1 cellular context compared by ENCODE assay signal in the genomic region with DNA sequence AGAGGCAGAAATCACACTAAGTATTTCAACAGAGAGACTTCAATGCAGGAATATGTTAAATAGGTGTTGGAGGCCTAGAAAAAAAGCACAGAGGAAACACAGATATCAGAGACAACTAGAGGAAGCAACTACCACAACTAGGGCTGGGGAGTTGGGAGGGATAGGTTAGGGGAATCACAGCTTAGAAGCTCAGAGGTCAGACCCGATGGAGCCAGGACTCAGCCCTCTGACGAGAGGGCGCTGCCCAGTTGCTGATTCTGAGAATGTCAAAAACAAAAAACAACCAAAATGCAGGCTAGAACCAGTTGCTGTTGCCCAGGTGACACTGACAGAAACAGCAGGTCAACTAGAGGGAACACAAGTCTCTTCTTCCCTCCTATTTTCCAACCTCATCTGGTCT.
TF ChIP-seq lines count a peak whose summit lies in the region.

No MANE protein-coding gene starts in this region.

TF ChIP-seq in HCT116, 20 proteins besides CTCF, POLR2A, EP300 and RAD21:
- TF ChIP-seq JUND (IDR thresholded peaks at IDR 0.05) (no peak), ATF3 (IDR thresholded peaks at IDR 0.05) (no peak), SRF (IDR thresholded peaks at IDR 0.05; ENCODE audit: low read depth) (no peak), FOSL1 (IDR thresholded peaks at IDR 0.05; ENCODE audit: low read depth) (no peak), MAX (IDR thresholded peaks at IDR 0.05) (no peak), TCF7L2 (IDR thresholded peaks at IDR 0.05; ENCODE audit: borderline replicate concordance, extremely low read depth, insufficient read depth, insufficient read length) (no peak), SIN3A (IDR thresholded peaks at IDR 0.05; ENCODE audit: low read depth) (no peak), ZBTB33 (IDR thresholded peaks at IDR 0.05; ENCODE audit: extremely low read depth, insufficient replicate concordance, low read length) (no peak), CBX3 (IDR thresholded peaks at IDR 0.05; ENCODE audit: low read depth) (no peak), POLR2AphosphoS5 (IDR thresholded peaks at IDR 0.05; ENCODE audit: low read depth, low read length) (no peak), ELF1 (IDR thresholded peaks at IDR 0.05; ENCODE audit: borderline replicate concordance, low read depth) (no peak), ZFX (IDR thresholded peaks at IDR 0.05) (no peak), SP1 (IDR thresholded peaks at IDR 0.05; ENCODE audit: low read depth) (no peak), EGR1 (IDR thresholded peaks at IDR 0.05; ENCODE audit: low read depth) (no peak), EZH2phosphoT487 (IDR thresholded peaks at IDR 0.05; ENCODE audit: borderline replicate concordance) (no peak), EZH2 (IDR thresholded peaks at IDR 0.05) (no peak), ZNF274 (IDR thresholded peaks at IDR 0.05; ENCODE audit: low read depth, low read length) (no peak)
- TF ChIP-seq, protein P1, sequence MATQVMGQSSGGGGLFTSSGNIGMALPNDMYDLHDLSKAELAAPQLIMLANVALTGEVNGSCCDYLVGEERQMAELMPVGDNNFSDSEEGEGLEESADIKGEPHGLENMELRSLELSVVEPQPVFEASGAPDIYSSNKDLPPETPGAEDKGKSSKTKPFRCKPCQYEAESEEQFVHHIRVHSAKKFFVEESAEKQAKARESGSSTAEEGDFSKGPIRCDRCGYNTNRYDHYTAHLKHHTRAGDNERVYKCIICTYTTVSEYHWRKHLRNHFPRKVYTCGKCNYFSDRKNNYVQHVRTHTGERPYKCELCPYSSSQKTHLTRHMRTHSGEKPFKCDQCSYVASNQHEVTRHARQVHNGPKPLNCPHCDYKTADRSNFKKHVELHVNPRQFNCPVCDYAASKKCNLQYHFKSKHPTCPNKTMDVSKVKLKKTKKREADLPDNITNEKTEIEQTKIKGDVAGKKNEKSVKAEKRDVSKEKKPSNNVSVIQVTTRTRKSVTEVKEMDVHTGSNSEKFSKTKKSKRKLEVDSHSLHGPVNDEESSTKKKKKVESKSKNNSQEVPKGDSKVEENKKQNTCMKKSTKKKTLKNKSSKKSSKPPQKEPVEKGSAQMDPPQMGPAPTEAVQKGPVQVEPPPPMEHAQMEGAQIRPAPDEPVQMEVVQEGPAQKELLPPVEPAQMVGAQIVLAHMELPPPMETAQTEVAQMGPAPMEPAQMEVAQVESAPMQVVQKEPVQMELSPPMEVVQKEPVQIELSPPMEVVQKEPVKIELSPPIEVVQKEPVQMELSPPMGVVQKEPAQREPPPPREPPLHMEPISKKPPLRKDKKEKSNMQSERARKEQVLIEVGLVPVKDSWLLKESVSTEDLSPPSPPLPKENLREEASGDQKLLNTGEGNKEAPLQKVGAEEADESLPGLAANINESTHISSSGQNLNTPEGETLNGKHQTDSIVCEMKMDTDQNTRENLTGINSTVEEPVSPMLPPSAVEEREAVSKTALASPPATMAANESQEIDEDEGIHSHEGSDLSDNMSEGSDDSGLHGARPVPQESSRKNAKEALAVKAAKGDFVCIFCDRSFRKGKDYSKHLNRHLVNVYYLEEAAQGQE (IDR thresholded peaks at IDR 0.05; ENCODE audit: low read depth): no peak
